ENCODE assay signal across 8 cellular contexts in genomic region chr6:107490568-107491058, GRCh38. TPM values are rescaled to one million over a fixed set of nuclear protein-coding genes. Genes with fewer than 3 reads are reported as not detected.
DNase-seq lines count a peak whose midpoint lies in the region; ATAC-seq lines count a peak whose summit lies in the region.

No MANE protein-coding gene starts in this region.

- peaks cover 0 to 7% of the 10 kb centered on the region in 2 donors for H3K36me3 Mint-ChIP-seq in CD4-positive, alpha-beta memory T cell
- H3K36me3 Mint-ChIP-seq in central memory CD8-positive, alpha-beta T cell (ENCODE audit: insufficient read depth): peaks cover 4% of the 10 kb centered on the region

- H3K36me3 ChIP-seq in CD4-positive, alpha-beta memory T cell (ENCODE audit: insufficient read depth, low read length): no peaks in the 10 kb centered on the region
- H3K36me3 ChIP-seq in mesodermal cell (ENCODE audit: control insufficient read depth, insufficient read depth, low read length): no peaks in the 10 kb centered on the region
- no peaks in the 10 kb centered on the region for H3K36me3 ChIP-seq in urinary bladder (ENCODE audit: insufficient read depth)

- CTCF ChIA-PET in CD4-positive, alpha-beta memory T cell (lab: Charles Lee; ENCODE audit: partially characterized antibody): no interaction called here

- peaks cover 12 to 29% (median 19%) of the 10 kb centered on the region in 4 donors for H3K4me1 Mint-ChIP-seq in CD4-positive, alpha-beta memory T cell
- H3K4me1 Mint-ChIP-seq in central memory CD8-positive, alpha-beta T cell: peaks cover 15% of the 10 kb centered on the region

- peak overlapping the region; percentile 34 to 54 for H3K4me3 ChIP-seq in CD4-positive, alpha-beta memory T cell (ENCODE audit: low read length in 2 of 2)
- H3K4me3 ChIP-seq in mesodermal cell (ENCODE audit: extremely low read depth, insufficient read depth, low read length, poor library complexity, severe bottlenecking) (peak overlapping the region; percentile 61), urinary bladder (ENCODE audit: low read depth, low read length) (peak overlapping the region; percentile 85)

- H3K27ac Mint-ChIP-seq in CD4-positive, alpha-beta memory T cell: peak overlapping the region in 1 of 7 donors; percentile 31
- H3K27ac Mint-ChIP-seq in central memory CD8-positive, alpha-beta T cell (ENCODE audit: low read depth): peak overlapping the region; percentile 17

- peaks cover 36 to 40% of the 10 kb centered on the region in 2 donors for H3K27me3 Mint-ChIP-seq in CD4-positive, alpha-beta memory T cell
- H3K27me3 Mint-ChIP-seq in central memory CD8-positive, alpha-beta T cell: peaks cover 37% of the 10 kb centered on the region

- H3K27ac ChIP-seq in CD4-positive, alpha-beta memory T cell (ENCODE audit: low read depth, low read length): no peak overlapping the region
- no peak overlapping the region for H3K27ac ChIP-seq in mesodermal cell (ENCODE audit: low read depth, low read length, severe bottlenecking)
- peak overlapping the region; percentile 76 for H3K27ac ChIP-seq in urinary bladder (ENCODE audit: low read depth)

- no peaks in the 10 kb centered on the region for H3K9me3 Mint-ChIP-seq in CD4-positive, alpha-beta memory T cell
- H3K9me3 Mint-ChIP-seq in central memory CD8-positive, alpha-beta T cell: no peaks in the 10 kb centered on the region

- POLR2A ChIA-PET in CD4-positive, alpha-beta memory T cell (lab: Charles Lee; ENCODE audit: partially characterized antibody): interaction anchor here (6.3 kb wide), 1 partner anchor 31 kb away, joined by 29 read pairs; the partner anchor contains the start of gene PDSS2

- H3K4me1 ChIP-seq in CD4-positive, alpha-beta memory T cell (ENCODE audit: insufficient read depth, low read length): peaks cover 31% of the 10 kb centered on the region
- H3K4me1 ChIP-seq in mesodermal cell (ENCODE audit: control insufficient read depth, insufficient read depth, low read length, poor library complexity, severe bottlenecking) (peaks cover 21% of the 10 kb centered on the region), urinary bladder (ENCODE audit: insufficient read depth) (no peaks in the 10 kb centered on the region)

- intact Hi-C loops in CD4-positive, alpha-beta memory T cell (cut with micrococcal nuclease): loop anchor here (1.0 kb wide), 1 partner anchor 31 kb away; the partner anchor contains the start of gene PDSS2

- WGBS in mesodermal cell (ENCODE audit: insufficient coverage in 2 of 2), 2 experiments: 1% methylated on average over 17 to 25 of the region's 28 CpGs
- under 1% methylated on average over 28 of the region's 28 CpGs for WGBS in urinary bladder

- peak overlapping the region; percentile 85 to 92 (median 87) for H3K4me3 Mint-ChIP-seq in CD4-positive, alpha-beta memory T cell
- peak overlapping the region; percentile 90 for H3K4me3 Mint-ChIP-seq in central memory CD8-positive, alpha-beta T cell

- ATAC-seq in central memory CD8-positive, alpha-beta T cell (replicated peaks; ENCODE audit: extremely low read depth, poor library complexity, severe bottlenecking): peak; percentile 30
- no peak for ATAC-seq in HG02642 (IDR thresholded peaks at IDR 0.05; ENCODE audit: poor library complexity, unreplicated experiment)

- peaks cover 40% of the 10 kb centered on the region for H3K27me3 ChIP-seq in CD4-positive, alpha-beta memory T cell (ENCODE audit: insufficient read depth, low read length)

- DNase-seq in CD4-positive, alpha-beta memory T cell: peak in 2 of 5 donors; percentile 1 to 38
- DNase-seq in M059J (ENCODE audit: low read depth) (peak; percentile 9), HuH-7.5 (ENCODE audit: low spot score) (no peak)
- no peak for DNase-seq in central memory CD8-positive, alpha-beta T cell (ENCODE audit: low spot score in 2 of 2)
- DNase-seq in NK-92 treated with Interleukin-12 subunit alpha and Interleukin-12 subunit beta, amount 100 ng/mL, for 24 hours (lab: John Stamatoyannopoulos, UW): no peak

- H3K9me3 ChIP-seq in CD4-positive, alpha-beta memory T cell (ENCODE audit: control insufficient read depth in 1 of 2, low read length in 2 of 2): no peaks in the 10 kb centered on the region
- H3K9me3 ChIP-seq in mesodermal cell (ENCODE audit: control insufficient read depth, low read length): no peaks in the 10 kb centered on the region

RNA-seq across cellular contexts. Expression of gene SOBP, which starts 0.7 kb away (rescaled TPM):
- not detected for total RNA-seq in CD4-positive, alpha-beta memory T cell
- under 1 TPM in 1 of 2 donors, not detected in 1; 0.10 TPM for polyA plus RNA-seq in CD4-positive, alpha-beta memory T cell
- total RNA-seq in M059J (2014; rRNA removed; shearing (Covaris generic)): 1.6 and 2.7 TPM in 2 replicates
- polyA plus RNA-seq in mesodermal cell (2013, experiment 1 of 2): 3.1 TPM
- 4.0 TPM for polyA plus RNA-seq in mesodermal cell (2013, experiment 2 of 2)
- 27.7 TPM for total RNA-seq in urinary bladder
- polyA plus RNA-seq in urinary bladder: 15.3 TPM

RNA-seq across cellular contexts. Expression of gene PDSS2, which starts 31.2 kb away (rescaled TPM):
- total RNA-seq in CD4-positive, alpha-beta memory T cell: 10 to 100 TPM in 1 of 2 experiments, 1 to 10 TPM in 1; 10.0 to 11.4 TPM
- polyA plus RNA-seq in CD4-positive, alpha-beta memory T cell: 10 to 100 TPM; 13.0 to 14.3 TPM
- total RNA-seq in M059J (2014; rRNA removed; shearing (Covaris generic)): 17.2 and 18.9 TPM in 2 replicates
- 7.9 TPM for polyA plus RNA-seq in mesodermal cell (2013, experiment 1 of 2)
- polyA plus RNA-seq in mesodermal cell (2013, experiment 2 of 2): 10.0 TPM
- 22.6 TPM for total RNA-seq in urinary bladder
- polyA plus RNA-seq in urinary bladder: 11.1 TPM
